9 cellular contexts compared by ENCODE assay signal in the genomic region with DNA sequence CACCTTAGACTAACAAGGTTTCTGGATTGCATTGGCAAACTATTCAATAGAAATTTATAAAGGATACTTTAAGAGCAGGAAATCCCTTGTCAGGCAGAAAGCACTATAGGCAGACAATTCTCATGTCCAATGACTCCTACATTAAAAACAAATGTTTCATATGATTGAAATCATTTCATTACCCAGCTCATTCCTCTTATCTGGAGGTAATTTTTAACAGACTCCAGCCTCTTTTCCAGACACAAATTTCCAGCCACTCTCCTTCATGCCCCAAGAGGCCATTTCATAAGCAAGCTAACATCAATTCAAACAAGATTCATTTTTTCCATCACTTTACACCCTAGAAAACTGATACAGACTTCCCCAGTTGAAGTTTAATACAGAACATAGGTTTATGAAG.
"Had no signal": no experiment of that assay in that cellular context is flagged by ENCODE, and none has a peak within 500 bp of the region (broad histone marks: within the 10 kb centered on the region; RNA-seq: fewer than 3 reads in every experiment).

No MANE protein-coding gene starts in this region.

- DNase-seq: GM23248, GOT3, H7, HFFc6, KBM-7 had no signal

- H3K4me3 ChIP-seq: GM23248, HAP-1 had no signal

- H3K36me3 ChIP-seq: HAP-1 had no signal

- H3K4me1 ChIP-seq: HAP-1 had no signal

- ATAC-seq: HCT116, HepG2 had no signal

- H3K9me3 ChIP-seq: HAP-1 had no signal

- H3K27ac ChIP-seq: GM23248, HL-60 had no signal
